Comparison of ENCODE assay signal across 7 cellular contexts in genomic region chr1:121097127-121097866, GRCh38.
A peak's percentile ranks its signal among the peaks of the same experiment; 100 is the strongest.
DNase-seq lines count a peak whose midpoint lies in the region; ATAC-seq, FAIRE-seq and TF ChIP-seq lines count a peak whose summit lies in the region.
"Not testable (repeated sequence)": the region's sequence is repeated elsewhere in the genome, so short reads cannot be mapped to it uniquely, and the experiment has no call there.

No MANE protein-coding gene starts in this region.

- not testable (repeated sequence) for H3K27ac ChIP-seq in WERI-Rb-1; K562 (ENCODE audit: extremely low read depth, low read depth, low read length); iPS-18a (ENCODE audit: low read length)

- TF ChIP-seq RAD21 in K562 (CRISPR knock-in tag; conservative IDR thresholded peaks at IDR 0.05 in 1 of 2, IDR thresholded peaks at IDR 0.05 in 1 of 2): peak; percentile 38 to 69; a peak in 3 of 4 replicates

- H3K9me3 ChIP-seq in WERI-Rb-1 (ENCODE audit: severe bottlenecking); K562 (replicated peaks; ENCODE audit: control insufficient read depth, insufficient read depth, low read depth, low read length); iPS-18a (ENCODE audit: control insufficient read depth, low read depth, low read length): not testable (repeated sequence)

- not testable (repeated sequence) for TF ChIP-seq EP300 in K562 (IDR thresholded peaks at IDR 0.05; ENCODE audit: low read length)

- CTCF ChIA-PET in K562 (lab: Yijun Ruan, JAX; ENCODE audit: low intra/inter-chr PET ratio): not testable (repeated sequence)

- TF ChIP-seq POLR2A in K562 (conservative IDR thresholded peaks at IDR 0.05): 0 out of 2 replicates have a peak, but pooled peaks have one; percentile 28

- ATAC-seq in GM18861 (IDR thresholded peaks at IDR 0.05; ENCODE audit: unreplicated experiment): peak; percentile 83
- ATAC-seq in HG03045 (IDR thresholded peaks at IDR 0.05; ENCODE audit: unreplicated experiment): peak; percentile 91
- ATAC-seq in K562: peak; percentile 91

- TF ChIP-seq CTCF in WERI-Rb-1 (IDR thresholded peaks at IDR 0.05; ENCODE audit: low read depth, low read length): peak; percentile 52
- peak; percentile 43 to 72 (median 59); a peak in 4 of 6 replicates for TF ChIP-seq CTCF in K562 (IDR thresholded peaks at IDR 0.05 in 2 of 3, conservative IDR thresholded peaks at IDR 0.05 in 1 of 3; ENCODE audit: insufficient read depth in 2 of 3, low read depth in 1 of 3, low read length in 3 of 3)

- not testable (repeated sequence) for H3K4me1 ChIP-seq in K562 (replicated peaks in 1 of 2; ENCODE audit: control insufficient read depth in 2 of 2, insufficient read depth in 2 of 2, low read length in 2 of 2); iPS-18a (ENCODE audit: control insufficient read depth, low read depth, low read length)

- TSS peak; percentile 85 for BruUV-seq in K562 (replicated peaks; lab: Mats Ljungman, UMichigan)

- not testable (repeated sequence) for H4K20me1 ChIP-seq in K562 (replicated peaks; ENCODE audit: control insufficient read depth, insufficient read depth, low read length)

- peak overlapping the region; percentile 81 for H2AFZ ChIP-seq in K562 (ENCODE audit: low read depth, low read length)

- H3K36me3 ChIP-seq in WERI-Rb-1; K562 (ENCODE audit: control insufficient read depth, insufficient read depth, low read length); iPS-18a (ENCODE audit: control insufficient read depth, low read depth, low read length): not testable (repeated sequence)

- not testable (repeated sequence) for H3K9me1 ChIP-seq in K562 (ENCODE audit: control insufficient read depth, insufficient read depth, low read length)

- intact Hi-C loops in K562 (cut with micrococcal nuclease): not testable (repeated sequence)

- DNase-seq in NCI-H2171 (lab: John Stamatoyannopoulos, UW) (peak; percentile 15), WERI-Rb-1 (peak; percentile 74), K562 (ENCODE audit: extremely low read depth in 1 of 4, low spot score in 3 of 4) (peak in 1 of 4 experiments; percentile 89)
- DNase-seq in skeletal muscle cell (ENCODE audit: low read depth): not testable (repeated sequence)

- not testable (repeated sequence) for FAIRE-seq in K562 (lab: Jason Lieb, UNC)

- peak overlapping the region; percentile 27 for H3K4me3 ChIP-seq in WERI-Rb-1 (ENCODE audit: low read depth, low read length)
- peak overlapping the region; percentile 50 for H3K4me3 ChIP-seq in K562
- H3K4me3 ChIP-seq in iPS-18a (ENCODE audit: low read length): peak overlapping the region; percentile 30
- H3K4me3 ChIP-seq in skeletal muscle cell (ENCODE audit: low read depth, low read length): peak overlapping the region; percentile 32

- H3K4me2 ChIP-seq in K562 (ENCODE audit: insufficient read depth, low read length): 0 out of 2 replicates have a peak overlapping the region, but pooled peaks have one; percentile 76

- WGBS in K562 (ENCODE audit: insufficient coverage, low coverage, missing lambda C conversion rate): 0% methylated on average over 45 of the region's 69 CpGs

- POLR2A ChIA-PET in K562 (lab: Yijun Ruan, JAX): not testable (repeated sequence)

- in situ Hi-C loops in K562 (cut with MboI): not testable (repeated sequence)

- not testable (repeated sequence) for H3K79me2 ChIP-seq in K562 (ENCODE audit: control insufficient read depth, insufficient read depth, low read length)

- H3K27me3 ChIP-seq in WERI-Rb-1 (ENCODE audit: insufficient read depth, low read depth, severe bottlenecking); K562 (ENCODE audit: control insufficient read depth in 2 of 2, insufficient read depth in 2 of 2, low read length in 2 of 2); iPS-18a (ENCODE audit: control insufficient read depth, insufficient read depth, low read length): not testable (repeated sequence)

- H3K9ac ChIP-seq in K562 (ENCODE audit: insufficient read depth in 1 of 2, low read depth in 2 of 2, low read length in 2 of 2): peak overlapping the region; percentile 46 to 91; a peak in 3 of 4 replicates
- H3K9ac ChIP-seq in iPS-18a (ENCODE audit: low read length): not testable (repeated sequence)

TF ChIP-seq in K562, 482 proteins besides CTCF, POLR2A, EP300 and RAD21 (continues in another document):
- peak; percentile 74 for TF ChIP-seq POLR2G (IDR thresholded peaks at IDR 0.05; ENCODE audit: low read depth, low read length)
- peak; percentile 85 for TF ChIP-seq CXXC5 (CRISPR knock-in tag; IDR thresholded peaks at IDR 0.05)
- TF ChIP-seq LCOR (CRISPR knock-in tag; IDR thresholded peaks at IDR 0.05): peak; percentile 62; the same call in 1 of the 2 replicates
- TF ChIP-seq SP1 (CRISPR knock-in tag; IDR thresholded peaks at IDR 0.05): peak; percentile 46; the same call in 1 of the 2 replicates
- 0 out of 2 replicates have a peak, but pooled peaks have one; percentile 23 for TF ChIP-seq ATF7 (IDR thresholded peaks at IDR 0.05)
- TF ChIP-seq RCOR1 (IDR thresholded peaks at IDR 0.05; ENCODE audit: borderline replicate concordance in 1 of 2, low read depth in 2 of 2, low read length in 2 of 2): peak in 1 of 2 experiments; percentile 65; a peak in 2 of 4 replicates
- TF ChIP-seq RREB1 (CRISPR knock-in tag; IDR thresholded peaks at IDR 0.05): peak; percentile 96
- peak in 1 of 2 experiments; percentile 47 for TF ChIP-seq E2F6 (IDR thresholded peaks at IDR 0.05; ENCODE audit: borderline replicate concordance in 1 of 2, extremely low read depth in 1 of 2, insufficient read depth in 1 of 2, insufficient read length in 1 of 2, low read depth in 1 of 2, low read length in 1 of 2, poor library complexity in 1 of 2, severe bottlenecking in 1 of 2)
- TF ChIP-seq TAF1 (IDR thresholded peaks at IDR 0.05; ENCODE audit: control insufficient read depth, extremely low read depth, insufficient read depth, low read length, severe bottlenecking): peak; percentile 33
- peak; percentile 37; the same call in 1 of the 2 replicates for TF ChIP-seq ZEB2 (IDR thresholded peaks at IDR 0.05)
- TF ChIP-seq PHF8 (IDR thresholded peaks at IDR 0.05; ENCODE audit: borderline replicate concordance, low read length): 0 out of 2 replicates have a peak, but pooled peaks have one; percentile 11
